In the genomic region with DNA sequence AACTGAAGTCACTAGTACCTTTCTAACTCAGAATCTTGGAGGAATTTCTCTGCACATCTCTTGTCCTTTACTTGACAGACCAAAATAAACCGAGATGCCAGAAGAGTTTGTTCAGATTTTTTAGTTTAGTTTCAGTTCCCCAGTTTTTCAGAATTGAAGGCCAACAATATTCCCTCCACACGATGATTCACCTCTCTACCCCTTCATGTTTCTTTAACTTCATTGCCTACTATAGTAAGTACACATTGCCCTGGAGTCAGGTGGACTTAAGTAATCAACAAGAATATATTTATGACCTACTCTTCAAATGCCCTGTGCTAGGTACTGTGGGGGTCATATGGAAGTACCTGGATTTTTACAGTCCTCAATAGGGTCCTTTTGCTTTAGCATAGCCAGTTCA, we compare ENCODE assay signal across 1 cellular context.
TF ChIP-seq lines count a peak whose summit lies in the region.

No MANE protein-coding gene starts in this region.

TF ChIP-seq in HepG2, 621 proteins besides CTCF, POLR2A, EP300 and RAD21 (continued from another document):
- TF ChIP-seq MEF2D (CRISPR knock-in tag; IDR thresholded peaks at IDR 0.05) (no peak), FOXA3 (CRISPR knock-in tag; IDR thresholded peaks at IDR 0.05) (0 out of 2 replicates have a peak, but pooled peaks have one; percentile 22), TSC22D2 (CRISPR knock-in tag; IDR thresholded peaks at IDR 0.05; ENCODE audit: borderline replicate concordance) (no peak), PTBP1 (IDR thresholded peaks at IDR 0.05; ENCODE audit: low read depth, low read length, poor library complexity, severe bottlenecking) (no peak), SRSF4 (IDR thresholded peaks at IDR 0.05; ENCODE audit: low read depth, low read length, poor library complexity, severe bottlenecking) (no peak), MAF1 (CRISPR knock-in tag; IDR thresholded peaks at IDR 0.05; ENCODE audit: borderline replicate concordance) (no peak), ZBTB33 (CRISPR knock-in tag; IDR thresholded peaks at IDR 0.05) (no peak)
- TF ChIP-seq, protein P1, sequence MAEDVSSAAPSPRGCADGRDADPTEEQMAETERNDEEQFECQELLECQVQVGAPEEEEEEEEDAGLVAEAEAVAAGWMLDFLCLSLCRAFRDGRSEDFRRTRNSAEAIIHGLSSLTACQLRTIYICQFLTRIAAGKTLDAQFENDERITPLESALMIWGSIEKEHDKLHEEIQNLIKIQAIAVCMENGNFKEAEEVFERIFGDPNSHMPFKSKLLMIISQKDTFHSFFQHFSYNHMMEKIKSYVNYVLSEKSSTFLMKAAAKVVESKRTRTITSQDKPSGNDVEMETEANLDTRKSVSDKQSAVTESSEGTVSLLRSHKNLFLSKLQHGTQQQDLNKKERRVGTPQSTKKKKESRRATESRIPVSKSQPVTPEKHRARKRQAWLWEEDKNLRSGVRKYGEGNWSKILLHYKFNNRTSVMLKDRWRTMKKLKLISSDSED (CRISPR knock-in tag; IDR thresholded peaks at IDR 0.05), result no peak
- TF ChIP-seq, protein P2, sequence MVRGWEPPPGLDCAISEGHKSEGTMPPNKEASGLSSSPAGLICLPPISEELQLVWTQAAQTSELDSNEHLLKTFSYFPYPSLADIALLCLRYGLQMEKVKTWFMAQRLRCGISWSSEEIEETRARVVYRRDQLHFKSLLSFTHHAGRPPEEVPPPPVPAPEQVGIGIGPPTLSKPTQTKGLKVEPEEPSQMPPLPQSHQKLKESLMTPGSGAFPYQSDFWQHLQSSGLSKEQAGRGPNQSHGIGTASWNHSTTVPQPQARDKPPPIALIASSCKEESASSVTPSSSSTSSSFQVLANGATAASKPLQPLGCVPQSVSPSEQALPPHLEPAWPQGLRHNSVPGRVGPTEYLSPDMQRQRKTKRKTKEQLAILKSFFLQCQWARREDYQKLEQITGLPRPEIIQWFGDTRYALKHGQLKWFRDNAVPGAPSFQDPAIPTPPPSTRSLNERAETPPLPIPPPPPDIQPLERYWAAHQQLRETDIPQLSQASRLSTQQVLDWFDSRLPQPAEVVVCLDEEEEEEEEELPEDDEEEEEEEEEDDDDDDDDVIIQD (CRISPR knock-in tag; IDR thresholded peaks at IDR 0.05; ENCODE audit: low read depth), result peak; percentile 36; the same call in 1 of the 2 replicates
